In genomic region chr9:91522496-91522895, GRCh38 we compare ENCODE assay signal across 2 cellular contexts.
TF ChIP-seq lines count a peak whose summit lies in the region.

No MANE protein-coding gene starts in this region.

TF ChIP-seq in IMR-90, 13 proteins besides CTCF, POLR2A, EP300 and RAD21:
- TF ChIP-seq SMC3 (IDR thresholded peaks at IDR 0.05; ENCODE audit: low read depth, low read length) = no peak
- TF ChIP-seq CEBPB (IDR thresholded peaks at IDR 0.05; ENCODE audit: low read depth, low read length) = no peak
- TF ChIP-seq MXI1 (IDR thresholded peaks at IDR 0.05; ENCODE audit: borderline replicate concordance, low read depth, low read length) = no peak
- no peak for TF ChIP-seq NFE2L2 (IDR thresholded peaks at IDR 0.05; ENCODE audit: low read depth, low read length)
- TF ChIP-seq BHLHE40 (IDR thresholded peaks at IDR 0.05; ENCODE audit: low read depth, low read length) = no peak
- no peak for TF ChIP-seq CHD1 (IDR thresholded peaks at IDR 0.05; ENCODE audit: low read depth, low read length)
- no peak for TF ChIP-seq USF2 (IDR thresholded peaks at IDR 0.05; ENCODE audit: low read depth, low read length)
- no peak for TF ChIP-seq ELK1 (IDR thresholded peaks at IDR 0.05; ENCODE audit: borderline replicate concordance, low read depth, low read length)
- no peak for TF ChIP-seq MAZ (IDR thresholded peaks at IDR 0.05; ENCODE audit: borderline replicate concordance, low read depth, low read length)
- TF ChIP-seq RFX5 (IDR thresholded peaks at IDR 0.05; ENCODE audit: low read depth, low read length) = no peak
- TF ChIP-seq MAFK (IDR thresholded peaks at IDR 0.05; ENCODE audit: low read depth, low read length) = no peak
- no peak for TF ChIP-seq FOS (IDR thresholded peaks at IDR 0.05; ENCODE audit: low read depth, low read length)
- no peak for TF ChIP-seq RCOR1 (IDR thresholded peaks at IDR 0.05; ENCODE audit: insufficient replicate concordance, low read length)

TF ChIP-seq in H1, 55 proteins besides CTCF, POLR2A, EP300 and RAD21:
- no peak for TF ChIP-seq PHF8 (conservative IDR thresholded peaks at IDR 0.05; ENCODE audit: low read depth, low read length)
- TF ChIP-seq SAP30 (IDR thresholded peaks at IDR 0.05; ENCODE audit: insufficient read depth, insufficient replicate concordance, low read length) = no peak
- no peak for TF ChIP-seq USF2 (IDR thresholded peaks at IDR 0.05; ENCODE audit: low read length)
- no peak for TF ChIP-seq RBBP5 (IDR thresholded peaks at IDR 0.05; ENCODE audit: borderline replicate concordance, low read depth, low read length)
- no peak for TF ChIP-seq KDM4A (IDR thresholded peaks at IDR 0.05; ENCODE audit: low read depth, low read length, severe bottlenecking)
- TF ChIP-seq EZH2 (IDR thresholded peaks at IDR 0.05; ENCODE audit: low read depth, low read length, severe bottlenecking) = no peak
- no peak for TF ChIP-seq MAX (IDR thresholded peaks at IDR 0.05)
- no peak for TF ChIP-seq HDAC6 (IDR thresholded peaks at IDR 0.05; ENCODE audit: low read depth, low read length)
- TF ChIP-seq KDM1A (IDR thresholded peaks at IDR 0.05; ENCODE audit: borderline replicate concordance, low read length) = no peak
